Comparison of ENCODE assay signal across 10 cellular contexts in the genomic region with DNA sequence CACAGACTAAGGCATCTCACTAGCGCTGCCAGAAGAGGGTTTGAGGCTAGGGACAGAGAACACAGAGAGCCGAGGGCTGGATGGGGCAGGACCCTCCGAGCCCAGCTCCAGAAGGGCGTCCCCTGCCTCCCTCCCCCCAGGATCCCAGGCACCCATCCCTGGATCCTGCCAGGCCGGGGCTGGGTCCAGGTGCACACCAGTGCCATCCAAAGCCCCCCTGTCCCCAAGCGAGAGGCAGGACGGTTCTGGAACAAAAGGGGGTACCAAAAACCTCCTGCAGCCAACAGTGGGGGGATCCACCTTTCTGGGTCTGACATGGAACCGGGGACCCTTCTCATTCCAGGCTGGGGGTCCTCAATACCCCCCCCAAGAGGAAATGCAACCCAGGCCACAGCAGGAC. TPM values are rescaled to one million over a fixed set of nuclear protein-coding genes. Genes with fewer than 3 reads are reported as not detected.
A peak's percentile ranks its signal among the peaks of the same experiment; 100 is the strongest.
DNase-seq lines count a peak whose midpoint lies in the region; ATAC-seq and TF ChIP-seq lines count a peak whose summit lies in the region.
"Had no signal": no experiment of that assay in that cellular context is flagged by ENCODE, and none has a peak within 500 bp of the region (broad histone marks: within the 10 kb centered on the region; RNA-seq: fewer than 3 reads in every experiment).

No MANE protein-coding gene starts in this region.

- H3K27me3 ChIP-seq in OCI-LY3 (ENCODE audit: low read depth, low read length) (no peaks in the 10 kb centered on the region), esophagus squamous epithelium (no peaks in the 10 kb centered on the region), transverse colon (no peaks in the 10 kb centered on the region)

- 60 to 86% methylated on average over 1 to 4 of the region's 8 CpGs for WGBS in esophagus squamous epithelium, 2 donors
- WGBS in transverse colon (ENCODE audit: low coverage in 1 of 2), 2 donors: 79% methylated on average over 7 of the region's 8 CpGs; no CpG with 5 or more reads in 1 of the 2 donors

- peak overlapping the region; percentile 91 for H3K27ac Mint-ChIP-seq in stimulated activated naive CD8-positive, alpha-beta T cell treated with anti-CD3 and anti-CD28 coated beads, Interleukin-15, Interleukin-2, amounts not matched to agents 100 ng/mL and 50 ng/mL, for 24 hours

- TF ChIP-seq CTCF in OCI-LY3 (IDR thresholded peaks at IDR 0.05; ENCODE audit: low read depth, low read length) (no peak), esophagus squamous epithelium (IDR thresholded peaks at IDR 0.05) (no peak), transverse colon (IDR thresholded peaks at IDR 0.05) (no peak)

- H2AFZ ChIP-seq in OCI-LY3 (ENCODE audit: low read depth, low read length): no peak overlapping the region

- H4K20me1 ChIP-seq in OCI-LY3 (ENCODE audit: insufficient read depth, low read length): peaks cover 20% of the 10 kb centered on the region

- ATAC-seq in stimulated activated naive CD8-positive, alpha-beta T cell treated with anti-CD3 and anti-CD28 coated beads, Interleukin-15, Interleukin-2, amounts not matched to agents 100 U/mL and 50 U/mL, for 24 hours: no peak
- ATAC-seq in GM21381 (IDR thresholded peaks at IDR 0.05; ENCODE audit: unreplicated experiment): no peak
- ATAC-seq in HG03469 (IDR thresholded peaks at IDR 0.05; ENCODE audit: unreplicated experiment): no peak

- no peak for DNase-seq in stimulated activated naive CD8-positive, alpha-beta T cell treated with anti-CD3 and anti-CD28 coated beads, Interleukin-15, Interleukin-2, amounts not matched to agents 100 U/mL and 50 U/mL, for 24 hours
- DNase-seq in esophagus squamous epithelium (lab: John Stamatoyannopoulos, UW) (no peak), transverse colon (no peak)
- DNase-seq in effector CD8-positive, alpha-beta T cell (lab: John Stamatoyannopoulos, UW): no peak

- no peak overlapping the region for H3K4me2 ChIP-seq in OCI-LY3 (ENCODE audit: low read length)

- H3K4me1 Mint-ChIP-seq in stimulated activated naive CD8-positive, alpha-beta T cell treated with anti-CD3 and anti-CD28 coated beads, Interleukin-15, Interleukin-2, amounts not matched to agents 100 ng/mL and 50 ng/mL, for 24 hours (ENCODE audit: low read depth): peaks cover 63% of the 10 kb centered on the region

- H3K9ac ChIP-seq in OCI-LY3 (ENCODE audit: low read length): 0 out of 2 replicates have a peak overlapping the region, but pooled peaks have one; percentile 4

- H3K4me3 Mint-ChIP-seq in stimulated activated naive CD8-positive, alpha-beta T cell treated with anti-CD3 and anti-CD28 coated beads, Interleukin-15, Interleukin-2, amounts not matched to agents 100 ng/mL and 50 ng/mL, for 24 hours: no peak overlapping the region

- H3K4me3 ChIP-seq in OCI-LY3 (ENCODE audit: low read length) (no peak overlapping the region), esophagus squamous epithelium (no peak overlapping the region), transverse colon (no peak overlapping the region)

- in situ Hi-C loops in transverse colon (cut with MboI; ENCODE audit: low pct_ligation_motif_present in 1 of 4, low pct_unique_long_range_greater_than_20kb in 1 of 4, low sequenced_read_pairs in 3 of 4): no loop called here

- TF ChIP-seq EP300 in transverse colon (IDR thresholded peaks at IDR 0.05; ENCODE audit: low read depth): no peak

- peaks cover 47% of the 10 kb centered on the region for H3K4me1 ChIP-seq in OCI-LY3 (ENCODE audit: low read length)
- H3K4me1 ChIP-seq in esophagus squamous epithelium: peaks cover 48 to 78% (median 61%) of the 10 kb centered on the region in 3 donors
- H3K4me1 ChIP-seq in transverse colon: peaks cover 34 to 64% (median 57%) of the 10 kb centered on the region in 4 donors

- TF ChIP-seq POLR2A in esophagus squamous epithelium (IDR thresholded peaks at IDR 0.05) (no peak), transverse colon (IDR thresholded peaks at IDR 0.05) (no peak)

- intact Hi-C loops in esophagus squamous epithelium (cut with DNase I) (no loop called here), transverse colon (cut with DNase I; ENCODE audit: low total_unique reads) (no loop called here)

- H3K27ac ChIP-seq in OCI-LY3 (ENCODE audit: low read length): no peak overlapping the region
- peak overlapping the region in 3 of 4 donors; percentile 27 to 97 (median 92) for H3K27ac ChIP-seq in esophagus squamous epithelium
- H3K27ac ChIP-seq in transverse colon: peak overlapping the region in 3 of 4 donors; percentile 91 to 96 (median 95)

- no peaks in the 10 kb centered on the region for H3K9me3 Mint-ChIP-seq in stimulated activated naive CD8-positive, alpha-beta T cell treated with anti-CD3 and anti-CD28 coated beads, Interleukin-15, Interleukin-2, amounts not matched to agents 100 ng/mL and 50 ng/mL, for 24 hours
- H3K9me3 Mint-ChIP-seq: WTC11 had no signal

- no peaks in the 10 kb centered on the region for H3K27me3 Mint-ChIP-seq in stimulated activated naive CD8-positive, alpha-beta T cell treated with anti-CD3 and anti-CD28 coated beads, Interleukin-15, Interleukin-2, amounts not matched to agents 100 ng/mL and 50 ng/mL, for 24 hours

- H3K36me3 ChIP-seq in OCI-LY3 (replicated peaks; ENCODE audit: low read depth, low read length): no peaks in the 10 kb centered on the region
- H3K36me3 ChIP-seq in esophagus squamous epithelium: peaks cover 0 to 7% (median 0%) of the 10 kb centered on the region in 3 donors
- H3K36me3 ChIP-seq in transverse colon: no peaks in the 10 kb centered on the region

- H3K9me3 ChIP-seq in OCI-LY3 (ENCODE audit: insufficient read depth, low read length) (no peaks in the 10 kb centered on the region), esophagus squamous epithelium (no peaks in the 10 kb centered on the region), transverse colon (no peaks in the 10 kb centered on the region)

- H3K79me2 ChIP-seq in OCI-LY3 (ENCODE audit: low read length): peaks cover 69% of the 10 kb centered on the region

- no peaks in the 10 kb centered on the region for H3K36me3 Mint-ChIP-seq in stimulated activated naive CD8-positive, alpha-beta T cell treated with anti-CD3 and anti-CD28 coated beads, Interleukin-15, Interleukin-2, amounts not matched to agents 100 ng/mL and 50 ng/mL, for 24 hours (ENCODE audit: low read depth)
- H3K36me3 Mint-ChIP-seq: WTC11 had no signal

RNA-seq across cellular contexts. Expression of gene REXO1, which starts 4.4 kb away (rescaled TPM):
- total RNA-seq in esophagus squamous epithelium: 10 to 100 TPM in 3 of 4 donors, 1 to 10 TPM in 1; 7.5 to 16.4 (median 15.4) TPM
- 10 to 100 TPM; 36.0 to 95.0 (median 56.3) TPM for total RNA-seq in transverse colon

RNA-seq across cellular contexts. Expression of gene KLF16, which starts 10.7 kb away (rescaled TPM):
- total RNA-seq in esophagus squamous epithelium: 10 to 100 TPM in 1 of 4 donors, 1 to 10 TPM in 3; 8.3 to 13.5 (median 9.1) TPM
- total RNA-seq in transverse colon: 10 to 100 TPM in 3 of 4 donors, 1 to 10 TPM in 1; 9.0 to 18.3 (median 11.6) TPM

RNA-seq across cellular contexts. Expression of gene ABHD17A, which starts 32.6 kb away (rescaled TPM):
- total RNA-seq in esophagus squamous epithelium (10 to 100 TPM; 78.4 to 91.7 (median 82.9) TPM), transverse colon (100 to 1,000 TPM in 3 of 4 donors, 10 to 100 TPM in 1; 90.0 to 179 (median 140) TPM)

RNA-seq across cellular contexts. Expression of gene ATP8B3, which starts 40.7 kb away (rescaled TPM):
- total RNA-seq in esophagus squamous epithelium: 1 to 10 TPM in 2 of 4 donors, under 1 TPM in 2; 0.57 to 3.0 (median 1.4) TPM
- total RNA-seq in transverse colon: under 1 TPM in 2 of 4 donors, not detected in 2; 0.27 to 0.75 TPM
- total RNA-seq: frontal cortex had no signal

RNA-seq across cellular contexts. Expression of gene ADAT3, which starts 52.5 kb away (rescaled TPM):
- total RNA-seq in esophagus squamous epithelium (10 to 100 TPM in 2 of 4 donors, 1 to 10 TPM in 2; 4.7 to 20.4 (median 11.1) TPM), transverse colon (10 to 100 TPM; 18.7 to 73.2 (median 30.3) TPM)
